ENCODE assay signal across 1 cellular context in the genomic region with DNA sequence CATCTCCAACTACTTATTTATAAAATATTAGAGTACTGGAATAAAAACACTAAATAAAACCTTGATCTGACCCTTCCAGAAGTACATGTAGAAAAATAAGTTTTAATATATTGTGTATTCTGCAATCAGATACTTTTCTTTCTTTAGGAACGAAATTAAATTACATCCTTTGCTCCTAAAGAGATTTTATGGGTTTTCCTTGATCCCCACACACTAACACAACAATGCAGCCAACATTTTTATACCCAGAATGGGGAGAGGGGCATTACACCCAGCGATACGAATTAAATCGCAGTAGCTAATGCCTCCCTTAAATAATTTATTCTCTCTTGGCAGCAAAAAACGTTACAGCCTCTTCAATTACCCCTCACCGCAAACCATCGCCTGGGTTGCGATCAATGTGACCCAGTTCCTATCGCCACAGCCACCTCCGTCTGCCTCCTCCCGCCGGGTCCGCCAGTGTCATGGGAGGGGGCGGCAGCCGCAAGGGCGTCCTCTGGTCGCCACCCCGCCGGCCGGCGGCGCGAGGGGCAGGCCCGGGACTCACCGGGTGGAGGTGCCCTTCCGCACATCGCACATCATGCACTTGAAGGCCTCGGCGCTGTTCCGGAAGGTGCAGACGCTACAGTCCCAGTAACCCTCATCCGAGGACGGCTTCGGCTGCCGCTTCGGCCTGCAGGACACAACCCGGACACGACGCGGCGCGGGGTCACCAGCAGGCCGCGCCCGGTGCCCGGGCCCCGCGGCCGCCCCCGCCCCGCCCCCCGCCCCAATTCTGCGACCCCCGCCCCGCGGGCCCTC.
TF ChIP-seq lines count a peak whose summit lies in the region.

No MANE protein-coding gene starts in this region.

TF ChIP-seq in SK-N-SH, 30 proteins besides CTCF, POLR2A, EP300 and RAD21 (continued from another document):
- TF ChIP-seq, protein P1, sequence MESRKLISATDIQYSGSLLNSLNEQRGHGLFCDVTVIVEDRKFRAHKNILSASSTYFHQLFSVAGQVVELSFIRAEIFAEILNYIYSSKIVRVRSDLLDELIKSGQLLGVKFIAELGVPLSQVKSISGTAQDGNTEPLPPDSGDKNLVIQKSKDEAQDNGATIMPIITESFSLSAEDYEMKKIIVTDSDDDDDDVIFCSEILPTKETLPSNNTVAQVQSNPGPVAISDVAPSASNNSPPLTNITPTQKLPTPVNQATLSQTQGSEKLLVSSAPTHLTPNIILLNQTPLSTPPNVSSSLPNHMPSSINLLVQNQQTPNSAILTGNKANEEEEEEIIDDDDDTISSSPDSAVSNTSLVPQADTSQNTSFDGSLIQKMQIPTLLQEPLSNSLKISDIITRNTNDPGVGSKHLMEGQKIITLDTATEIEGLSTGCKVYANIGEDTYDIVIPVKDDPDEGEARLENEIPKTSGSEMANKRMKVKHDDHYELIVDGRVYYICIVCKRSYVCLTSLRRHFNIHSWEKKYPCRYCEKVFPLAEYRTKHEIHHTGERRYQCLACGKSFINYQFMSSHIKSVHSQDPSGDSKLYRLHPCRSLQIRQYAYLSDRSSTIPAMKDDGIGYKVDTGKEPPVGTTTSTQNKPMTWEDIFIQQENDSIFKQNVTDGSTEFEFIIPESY (IDR thresholded peaks at IDR 0.05; ENCODE audit: borderline replicate concordance, low read depth), result no peak
